8 cellular contexts compared by ENCODE assay signal in genomic region chr3:129855454-129856419, GRCh38. TPM values are rescaled to one million over a fixed set of nuclear protein-coding genes. Genes with fewer than 3 reads are reported as not detected.
A peak's percentile ranks its signal among the peaks of the same experiment; 100 is the strongest.
DNase-seq lines count a peak whose midpoint lies in the region; ATAC-seq and TF ChIP-seq lines count a peak whose summit lies in the region.
"Had no signal": no experiment of that assay in that cellular context is flagged by ENCODE, and none has a peak within 500 bp of the region (broad histone marks: within the 10 kb centered on the region; RNA-seq: fewer than 3 reads in every experiment).

No MANE protein-coding gene starts in this region.

- H3K27me3 ChIP-seq in adipocyte (replicated peaks; ENCODE audit: control insufficient read depth, insufficient read depth, low read length) (no peaks in the 10 kb centered on the region), testis (no peaks in the 10 kb centered on the region)

- peak overlapping the region; percentile 43 for H3K9ac ChIP-seq in adipocyte (ENCODE audit: low read length)

- peak; percentile 70 for ATAC-seq in left ventricle myocardium superior
- ATAC-seq: activated CD4-positive, alpha-beta T cell treated with anti-CD3 and anti-CD28 coated beads for 36 hours had no signal

- intact Hi-C loops in left ventricle myocardium superior (cut with micrococcal nuclease): no loop called here
- intact Hi-C loops in testis (cut with DNase I; ENCODE audit: low total_unique reads): no loop called here
- intact Hi-C loops in posterior cingulate gyrus (cut with DNase I): no loop called here

- peak overlapping the region; percentile 55 for H3K4me3 ChIP-seq in adipocyte (ENCODE audit: low read length)
- no peak overlapping the region for H3K4me3 ChIP-seq in testis

- H3K4me1 ChIP-seq in adipocyte (ENCODE audit: control insufficient read depth, insufficient read depth, low read length): peaks cover 25% of the 10 kb centered on the region
- peaks cover 12% of the 10 kb centered on the region for H3K4me1 ChIP-seq in testis

- no peaks in the 10 kb centered on the region for H3K9me3 ChIP-seq in adipocyte (ENCODE audit: control insufficient read depth, low read length)
- no peaks in the 10 kb centered on the region for H3K9me3 ChIP-seq in testis

- no peak for TF ChIP-seq POLR2A in testis (IDR thresholded peaks at IDR 0.05)

- no peak for TF ChIP-seq CTCF in testis (IDR thresholded peaks at IDR 0.05)

- peaks cover 3% of the 10 kb centered on the region for H3K36me3 ChIP-seq in adipocyte (ENCODE audit: control insufficient read depth, insufficient read depth, low read length, severe bottlenecking)
- H3K36me3 ChIP-seq in testis (ENCODE audit: low read depth, missing control alignments): no peaks in the 10 kb centered on the region

- H3K27ac ChIP-seq in testis: peak overlapping the region; percentile 2 to 64

- peak; percentile 25 for DNase-seq in HT-29 (ENCODE audit: low spot score)
- peak; percentile 69 for DNase-seq in adipocyte (ENCODE audit: low read depth)
- DNase-seq in left ventricle myocardium superior: no peak
- no peak for DNase-seq in testis
- no peak for DNase-seq in NCI-H524 treated with DMSO at 0.1 percent for 48 hours (lab: John Stamatoyannopoulos, UW)
- DNase-seq in GOT3 (lab: John Stamatoyannopoulos, UW): no peak
- no peak for DNase-seq in posterior cingulate gyrus
- DNase-seq: activated CD4-positive, alpha-beta T cell treated with anti-CD3 and anti-CD28 coated beads for 36 hours had no signal

- WGBS in testis, 2 donors: 67 to 68% methylated on average over 6 of the region's 6 CpGs

RNA-seq across cellular contexts. Expression of gene TMCC1, which starts 37.8 kb away (rescaled TPM):
- 7.1 and 8.1 TPM in 2 replicates for total RNA-seq in HT-29 (2014; rRNA removed; shearing (Covaris generic))
- total RNA-seq in left ventricle myocardium superior: 28.4 TPM
- 100 to 1,000 TPM in 1 of 2 donors, 10 to 100 TPM in 1; 60.4 to 119 TPM for total RNA-seq in testis
- 46.0 TPM for polyA plus RNA-seq in testis (ENCODE audit: insufficient read depth, low read depth, low replicate concordance)

Comparison
In these comparisons a context has a peak if more than half of its experiments do, and no peak if none do; other contexts are left out.
1. DNase-seq: peak in HT-29 (single experiment) and adipocyte (single experiment); none in left ventricle myocardium superior (single experiment), testis (single experiment), NCI-H524 treated with DMSO at 0.1 percent for 48 hours (single experiment), GOT3 (single experiment) and posterior cingulate gyrus (0 of 10).